8 cellular contexts compared by ENCODE assay signal in genomic region chr4:121950212-121950679, GRCh38. TPM values are rescaled to one million over a fixed set of nuclear protein-coding genes. Genes with fewer than 3 reads are reported as not detected.
A peak's percentile ranks its signal among the peaks of the same experiment; 100 is the strongest.
DNase-seq lines count a peak whose midpoint lies in the region; ATAC-seq and TF ChIP-seq lines count a peak whose summit lies in the region.

No MANE protein-coding gene starts in this region.

- H3K9me3 Mint-ChIP-seq in stimulated activated naive CD8-positive, alpha-beta T cell treated with anti-CD3 and anti-CD28 coated beads, Interleukin-15, Interleukin-2, amounts not matched to agents 100 ng/mL and 50 ng/mL, for 24 hours, result no peaks in the 10 kb centered on the region

- no peak overlapping the region for H2AFZ ChIP-seq in OCI-LY1 (ENCODE audit: low read length)
- no peak overlapping the region for H2AFZ ChIP-seq in neural cell (ENCODE audit: low read depth, low read length)

- TF ChIP-seq EP300 in neural cell (conservative IDR thresholded peaks at IDR 0.05; ENCODE audit: poor library complexity, severe bottlenecking), result no peak

- H3K9me2 ChIP-seq in OCI-LY1 (ENCODE audit: low read depth, low read length) (no peaks in the 10 kb centered on the region), neural cell (ENCODE audit: insufficient read depth, low read length) (no peaks in the 10 kb centered on the region)

- H3K4me1 ChIP-seq in OCI-LY1 (ENCODE audit: insufficient read depth, low read length, severe bottlenecking), result peaks cover 15% of the 10 kb centered on the region

- peak; percentile 87 for TF ChIP-seq CTCF in AG04450 (IDR thresholded peaks at IDR 0.05; ENCODE audit: low read depth, low read length)
- TF ChIP-seq CTCF in OCI-LY1 (IDR thresholded peaks at IDR 0.05; ENCODE audit: low read length), result peak; percentile 83
- peak; percentile 83 for TF ChIP-seq CTCF in foreskin fibroblast (IDR thresholded peaks at IDR 0.05; ENCODE audit: low read depth, low read length)
- TF ChIP-seq CTCF in neural cell (IDR thresholded peaks at IDR 0.05; ENCODE audit: poor library complexity, severe bottlenecking), result peak; percentile 90

- H3F3A ChIP-seq in OCI-LY1 (ENCODE audit: insufficient read depth, low read length), result no peaks in the 10 kb centered on the region
- H3F3A ChIP-seq in neural cell (ENCODE audit: insufficient read depth, low read length, poor library complexity, severe bottlenecking), result no peaks in the 10 kb centered on the region

- no peaks in the 10 kb centered on the region for H3K79me2 ChIP-seq in OCI-LY1 (ENCODE audit: insufficient read depth, low read length)
- H3K79me2 ChIP-seq in neural cell (replicated peaks; ENCODE audit: insufficient read depth, low read length), result no peaks in the 10 kb centered on the region

- H3K27me3 ChIP-seq in AG04450 (ENCODE audit: control insufficient read depth, insufficient read depth, low read length) (no peaks in the 10 kb centered on the region), OCI-LY1 (ENCODE audit: insufficient read depth, low read length) (no peaks in the 10 kb centered on the region), neural cell (ENCODE audit: insufficient read depth, low read depth, low read length) (peaks cover 50% of the 10 kb centered on the region)

- peak overlapping the region; percentile 68 for H3K4me3 ChIP-seq in AG04450 (ENCODE audit: low read depth, low read length)
- peak overlapping the region; percentile 60 for H3K4me3 ChIP-seq in OCI-LY1 (ENCODE audit: low read depth, low read length, poor library complexity, severe bottlenecking)
- peak overlapping the region; percentile 62 to 71 for H3K4me3 ChIP-seq in foreskin fibroblast (ENCODE audit: low read depth in 1 of 2, low read length in 2 of 2)
- H3K4me3 ChIP-seq in neural cell (ENCODE audit: low read length), result peak overlapping the region; percentile 87

- H3K27ac ChIP-seq in AG04450 (ENCODE audit: low read depth, low read length) (no peak overlapping the region), OCI-LY1 (ENCODE audit: low read depth, low read length, poor library complexity, severe bottlenecking) (no peak overlapping the region), neural cell (ENCODE audit: low read length) (no peak overlapping the region)

- no peak overlapping the region; the same call in 1 of the 2 replicates for H3K9ac ChIP-seq in OCI-LY1 (ENCODE audit: low read length)
- no peak overlapping the region for H3K9ac ChIP-seq in neural cell (ENCODE audit: low read length)

- DNase-seq in AG04450 (ENCODE audit: low read depth, low spot score), result peak; percentile 43
- peak; percentile 67 for DNase-seq in activated T-helper 1 cell treated with Interleukin-2 at 50 U/mL for 16 hours (ENCODE audit: low read depth)
- peak; percentile 42 to 90 for DNase-seq in foreskin fibroblast

- no peaks in the 10 kb centered on the region for H3K36me3 Mint-ChIP-seq in stimulated activated naive CD8-positive, alpha-beta T cell treated with anti-CD3 and anti-CD28 coated beads, Interleukin-15, Interleukin-2, amounts not matched to agents 100 ng/mL and 50 ng/mL, for 24 hours (ENCODE audit: low read depth)

- no peaks in the 10 kb centered on the region for H3K9me3 ChIP-seq in AG04450 (ENCODE audit: control insufficient read depth, insufficient read depth, low read length)
- H3K9me3 ChIP-seq in OCI-LY1 (ENCODE audit: low read length), result no peaks in the 10 kb centered on the region
- no peaks in the 10 kb centered on the region for H3K9me3 ChIP-seq in neural cell (ENCODE audit: low read length)

- TF ChIP-seq RAD21 in neural cell (conservative IDR thresholded peaks at IDR 0.05), result peak; percentile 84

- peak overlapping the region; percentile 63 for H3K4me2 ChIP-seq in OCI-LY1 (ENCODE audit: low read length)
- peak overlapping the region; percentile 87 for H3K4me2 ChIP-seq in neural cell (ENCODE audit: low read length)

- H3K4me3 Mint-ChIP-seq in stimulated activated naive CD8-positive, alpha-beta T cell treated with anti-CD3 and anti-CD28 coated beads, Interleukin-15, Interleukin-2, amounts not matched to agents 100 ng/mL and 50 ng/mL, for 24 hours, result peak overlapping the region; percentile 91

- H3K36me3 ChIP-seq in OCI-LY1 (ENCODE audit: insufficient read depth, low read length), result no peaks in the 10 kb centered on the region
- H3K36me3 ChIP-seq in neural cell (ENCODE audit: insufficient read depth, low read length), result no peaks in the 10 kb centered on the region

- CTCF ChIA-PET in AG04450 (lab: Charles Lee), result interaction anchor here (0.7 to 2.7 kb wide), 18 partner anchors 10 to 628 kb away, joined by 3 to 15 read pairs (median 4); no protein-coding TSS in a partner anchor

- POLR2A ChIA-PET in AG04450 (lab: Yijun Ruan, JAX), result no interaction called here

- H4K20me1 ChIP-seq in OCI-LY1 (ENCODE audit: insufficient read depth, low read length) (no peaks in the 10 kb centered on the region), neural cell (ENCODE audit: insufficient read depth) (no peaks in the 10 kb centered on the region)

- H3K27ac Mint-ChIP-seq in stimulated activated naive CD8-positive, alpha-beta T cell treated with anti-CD3 and anti-CD28 coated beads, Interleukin-15, Interleukin-2, amounts not matched to agents 100 ng/mL and 50 ng/mL, for 24 hours, result peak overlapping the region; percentile 54

- H3K27me3 Mint-ChIP-seq in stimulated activated naive CD8-positive, alpha-beta T cell treated with anti-CD3 and anti-CD28 coated beads, Interleukin-15, Interleukin-2, amounts not matched to agents 100 ng/mL and 50 ng/mL, for 24 hours, result peaks cover 69% of the 10 kb centered on the region

- ATAC-seq in GM18520 (IDR thresholded peaks at IDR 0.05; ENCODE audit: unreplicated experiment), result peak; percentile 63
- ATAC-seq in HG03066 (IDR thresholded peaks at IDR 0.05; ENCODE audit: low read depth, unreplicated experiment), result peak; percentile 81

- peaks cover 14% of the 10 kb centered on the region for H3K4me1 Mint-ChIP-seq in stimulated activated naive CD8-positive, alpha-beta T cell treated with anti-CD3 and anti-CD28 coated beads, Interleukin-15, Interleukin-2, amounts not matched to agents 100 ng/mL and 50 ng/mL, for 24 hours (ENCODE audit: low read depth)

TF ChIP-seq in neural cell, 6 proteins besides CTCF, POLR2A, EP300 and RAD21:
- no peak for TF ChIP-seq EZH2 (IDR thresholded peaks at IDR 0.05; ENCODE audit: borderline replicate concordance, insufficient read depth, low read length, poor library complexity, severe bottlenecking)
- TF ChIP-seq POLR2AphosphoS5 (IDR thresholded peaks at IDR 0.05), result no peak
- peak; percentile 86 for TF ChIP-seq SMC3 (conservative IDR thresholded peaks at IDR 0.05; ENCODE audit: poor library complexity)
- TF ChIP-seq REST (IDR thresholded peaks at IDR 0.05; ENCODE audit: borderline replicate concordance), result no peak
- peak; percentile 55 for TF ChIP-seq MXI1 (conservative IDR thresholded peaks at IDR 0.05; ENCODE audit: poor library complexity, severe bottlenecking)
- no peak for TF ChIP-seq TAF1 (IDR thresholded peaks at IDR 0.05; ENCODE audit: low read depth)

RNA-seq across cellular contexts. Expression of gene TRPC3, which starts 1.6 kb away (rescaled TPM):
- 2.1 and 2.3 TPM in 2 replicates for polyA plus RNA-seq in AG04450 (2011; rRNA removed)
- 2.8 and 3.0 TPM in 2 replicates for polyA minus RNA-seq in AG04450 (2011; rRNA and poly(A)+ RNA removed)
- 5.8 and 6.9 TPM in 2 replicates for polyA plus RNA-seq in neural cell
- 11.2 and 13.5 TPM in 2 replicates for polyA minus RNA-seq in neural cell
